10 cellular contexts compared by ENCODE assay signal in genomic region chr11:61700221-61700620, GRCh38. TPM values are rescaled to one million over a fixed set of nuclear protein-coding genes. Genes with fewer than 3 reads are reported as not detected.
DNase-seq lines count a peak whose midpoint lies in the region; ATAC-seq and TF ChIP-seq lines count a peak whose summit lies in the region.
"Had no signal": no experiment of that assay in that cellular context is flagged by ENCODE, and none has a peak within 500 bp of the region (broad histone marks: within the 10 kb centered on the region; RNA-seq: fewer than 3 reads in every experiment).

No MANE protein-coding gene starts in this region.

- H3K79me2 ChIP-seq in smooth muscle cell (ENCODE audit: low read depth) = no peaks in the 10 kb centered on the region
- H3K79me2 ChIP-seq: parathyroid adenoma had no signal

- no peaks in the 10 kb centered on the region for H3K36me3 ChIP-seq in smooth muscle cell (ENCODE audit: low read depth)

- ATAC-seq in sciatic nerve = peak; percentile 27
- ATAC-seq in GM21717 (IDR thresholded peaks at IDR 0.05; ENCODE audit: unreplicated experiment) = no peak

- H3K36me3 Mint-ChIP-seq in activated naive CD8-positive, alpha-beta T cell treated with anti-CD3 and anti-CD28 coated beads for 36 hours = no peaks in the 10 kb centered on the region

- no peak overlapping the region for H3K4me3 Mint-ChIP-seq in activated naive CD8-positive, alpha-beta T cell treated with anti-CD3 and anti-CD28 coated beads for 36 hours
- H3K4me3 Mint-ChIP-seq: T-helper 1 cell treated with Interleukin-12 subunit alpha and Interleukin-12 subunit beta and Interleukin-4 antibody, amounts not matched to agents 30 μg/mL and 1 μg/mL, for 36 hours had no signal

- no peak overlapping the region for H3K4me3 ChIP-seq in HFF-Myc (replicated peaks; ENCODE audit: low read depth, low read length)
- H3K4me3 ChIP-seq in fibroblast of mammary gland (ENCODE audit: control insufficient read depth, low read depth, low read length) = no peak overlapping the region
- H3K4me3 ChIP-seq in smooth muscle cell = no peak overlapping the region

- H3K4me1 Mint-ChIP-seq in activated naive CD8-positive, alpha-beta T cell treated with anti-CD3 and anti-CD28 coated beads for 36 hours = peaks cover 20% of the 10 kb centered on the region

- no peak overlapping the region for H3K9ac ChIP-seq in smooth muscle cell (ENCODE audit: low read depth)
- H3K9ac ChIP-seq: parathyroid adenoma had no signal

- WGBS in smooth muscle cell (ENCODE audit: low lambda C conversion rate) = 73% methylated on average over 5 of the region's 5 CpGs

- no peaks in the 10 kb centered on the region for H3K9me3 ChIP-seq in smooth muscle cell (replicated peaks; ENCODE audit: low read depth)

- H3K4me2 ChIP-seq in smooth muscle cell = no peak overlapping the region

- H2AFZ ChIP-seq in smooth muscle cell (ENCODE audit: low read depth) = no peak overlapping the region
- H2AFZ ChIP-seq: parathyroid adenoma had no signal

- H3K27ac ChIP-seq in smooth muscle cell (ENCODE audit: low read depth) = no peak overlapping the region
- H3K27ac ChIP-seq: parathyroid adenoma had no signal

- H3F3A ChIP-seq in smooth muscle cell (ENCODE audit: low read depth) = no peaks in the 10 kb centered on the region

- H4K20me1 ChIP-seq in smooth muscle cell (ENCODE audit: low read depth) = peaks cover 14% of the 10 kb centered on the region

- TF ChIP-seq CTCF in HFF-Myc (IDR thresholded peaks at IDR 0.05; ENCODE audit: low read depth, low read length, missing control alignments) (no peak), fibroblast of mammary gland (conservative IDR thresholded peaks at IDR 0.05; ENCODE audit: control insufficient read depth, insufficient read depth, low read depth, low read length) (no peak), smooth muscle cell (IDR thresholded peaks at IDR 0.05; ENCODE audit: borderline replicate concordance, insufficient read depth, poor library complexity, severe bottlenecking) (no peak)

- DNase-seq in HFF-Myc (ENCODE audit: extremely low read depth, low read depth) = peak; percentile 53
- DNase-seq in RKO (ENCODE audit: low spot score) = peak; percentile 35
- DNase-seq in fibroblast of mammary gland (ENCODE audit: low read depth) = peak; percentile 76
- DNase-seq in sciatic nerve (ENCODE audit: low spot score) = no peak
- DNase-seq in NCI-H1436 (lab: John Stamatoyannopoulos, UW) = no peak
- no peak for DNase-seq in activated naive CD8-positive, alpha-beta T cell treated with anti-CD3 and anti-CD28 coated beads for 36 hours
- no peak for DNase-seq in smooth muscle cell (lab: John Stamatoyannopoulos, UW; ENCODE audit: unreplicated experiment)

- H3K27me3 Mint-ChIP-seq in activated naive CD8-positive, alpha-beta T cell treated with anti-CD3 and anti-CD28 coated beads for 36 hours = no peaks in the 10 kb centered on the region

- H3K27me3 ChIP-seq in smooth muscle cell (ENCODE audit: low read depth) = no peaks in the 10 kb centered on the region

- intact Hi-C loops in sciatic nerve (cut with DNase I) = no loop called here

- peaks cover 7% of the 10 kb centered on the region for H3K4me1 ChIP-seq in smooth muscle cell (ENCODE audit: low read depth)
- H3K4me1 ChIP-seq: parathyroid adenoma had no signal

- no peaks in the 10 kb centered on the region for H3K9me3 Mint-ChIP-seq in activated naive CD8-positive, alpha-beta T cell treated with anti-CD3 and anti-CD28 coated beads for 36 hours
- H3K9me3 Mint-ChIP-seq: T-helper 1 cell treated with Interleukin-12 subunit alpha and Interleukin-12 subunit beta and Interleukin-4 antibody, amounts not matched to agents 30 μg/mL and 1 μg/mL, for 36 hours had no signal

- no peak overlapping the region for H3K27ac Mint-ChIP-seq in activated naive CD8-positive, alpha-beta T cell treated with anti-CD3 and anti-CD28 coated beads for 36 hours
- H3K27ac Mint-ChIP-seq: T-helper 1 cell treated with Interleukin-12 subunit alpha and Interleukin-12 subunit beta and Interleukin-4 antibody, amounts not matched to agents 30 μg/mL and 1 μg/mL, for 36 hours had no signal

RNA-seq across cellular contexts. Expression of gene DAGLA, which starts 20.0 kb away (rescaled TPM):
- 4.8 TPM for total RNA-seq in sciatic nerve
- total RNA-seq in activated naive CD8-positive, alpha-beta T cell treated with anti-CD3 and anti-CD28 coated beads for 36 hours = under 1 TPM; 0.12 to 0.22 TPM
- total RNA-seq in smooth muscle cell = 1.3 and 1.6 TPM in 2 replicates
- 2.9 and 3.9 TPM in 2 replicates for polyA plus RNA-seq in smooth muscle cell

RNA-seq across cellular contexts. Expression of gene MYRF, which starts 52.2 kb away (rescaled TPM):
- total RNA-seq in sciatic nerve (10.4 TPM), smooth muscle cell (11.1 and 12.2 TPM in 2 replicates)
- total RNA-seq in activated naive CD8-positive, alpha-beta T cell treated with anti-CD3 and anti-CD28 coated beads for 36 hours = under 1 TPM; 0.68 to 0.70 TPM
- polyA plus RNA-seq in smooth muscle cell = 13.7 and 19.0 TPM in 2 replicates

Comparison
In these comparisons a context has a peak if more than half of its experiments do, and no peak if none do; other contexts are left out.
1. DNase-seq: peak in HFF-Myc (single experiment), RKO (single experiment) and fibroblast of mammary gland (single experiment); none in sciatic nerve (single experiment), NCI-H1436 (single experiment), activated naive CD8-positive, alpha-beta T cell treated with anti-CD3 and anti-CD28 coated beads for 36 hours (single experiment) and smooth muscle cell (single experiment).